29 cellular contexts compared by ENCODE assay signal in the genomic region with DNA sequence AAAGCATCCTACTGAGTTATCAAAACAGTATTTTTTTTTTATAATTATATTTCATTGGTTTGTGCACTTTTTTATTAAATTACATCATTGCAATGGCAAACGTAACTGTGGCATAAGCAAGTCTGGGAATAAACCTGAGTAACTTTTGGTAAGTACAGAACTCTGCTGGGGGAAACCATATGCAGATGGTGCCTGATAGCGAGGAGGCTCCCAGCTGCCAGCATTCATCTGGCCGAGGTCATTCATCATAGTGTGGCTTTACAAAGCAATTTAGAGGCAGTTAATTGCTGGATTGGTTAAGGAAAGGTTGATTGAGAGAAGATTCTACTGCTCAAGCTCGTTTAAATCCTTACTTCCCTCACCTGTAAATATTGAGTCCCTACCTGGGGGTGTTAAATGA. TPM values are rescaled to one million over a fixed set of nuclear protein-coding genes. Genes with fewer than 3 reads are reported as not detected.
DNase-seq lines count a peak whose midpoint lies in the region; ATAC-seq and TF ChIP-seq lines count a peak whose summit lies in the region.
"Had no signal": no experiment of that assay in that cellular context is flagged by ENCODE, and none has a peak within 500 bp of the region (broad histone marks: within the 10 kb centered on the region; RNA-seq: fewer than 3 reads in every experiment).

No MANE protein-coding gene starts in this region.

- WGBS in transverse colon (ENCODE audit: low coverage in 1 of 2), 2 donors, result 38 to 45% methylated on average over 1 to 4 of the region's 4 CpGs

- H3K27me3 Mint-ChIP-seq in activated naive CD8-positive, alpha-beta T cell treated with anti-CD3 and anti-CD28 coated beads, Interleukin-2, amount 50 U/mL, for 24 hours, result no peaks in the 10 kb centered on the region
- H3K27me3 Mint-ChIP-seq in activated naive CD8-positive, alpha-beta T cell treated with anti-CD3 and anti-CD28 coated beads for 36 hours, result no peaks in the 10 kb centered on the region
- H3K27me3 Mint-ChIP-seq: stimulated activated naive B cell treated with anti-CD40 and anti-IgM and Interleukin-4, amounts not matched to agents 10 μg/mL and 1 μg/mL and 100 μg/mL, for 72 hours had no signal

- H3K36me3 ChIP-seq in transverse colon, result no peaks in the 10 kb centered on the region
- H3K36me3 ChIP-seq: brain microvascular endothelial cell, neutrophil, prostate gland, uterus had no signal

- no peak for DNase-seq in activated naive CD8-positive, alpha-beta T cell treated with anti-CD3 and anti-CD28 coated beads, Interleukin-2, amount 50 U/mL, for 24 hours
- no peak for DNase-seq in activated naive CD8-positive, alpha-beta T cell treated with anti-CD3 and anti-CD28 coated beads for 36 hours
- DNase-seq in NCI-H1694 (lab: John Stamatoyannopoulos, UW) (peak; percentile 59), SK-N-DZ (ENCODE audit: low spot score) (peak; percentile 54), myocyte (ENCODE audit: low read depth) (peak; percentile 8), transverse colon (no peak), T-helper 9 cell (no peak)
- DNase-seq: activated CD4-positive, alpha-beta T cell treated with anti-CD3 and anti-CD28 coated beads for 48 hours; activated CD8-positive, alpha-beta memory T cell treated with anti-CD3 and anti-CD28 coated beads for 24 hours; activated naive CD4-positive, alpha-beta T cell treated with Interleukin-2 at 50 U/mL for 16 hours; activated T-cell treated with anti-CD3 and anti-CD28 coated beads, Interleukin-2, amount 50 U/mL, for 1 hour; amniotic stem cell; brain microvascular endothelial cell; Calu3; HFFc6; mesenchymal stem cell; NCI-H187 treated with DMSO at 0.1 percent for 48 hours; stimulated activated CD4-positive, alpha-beta T cell treated with anti-CD3 and anti-CD28 coated beads, Interleukin-4, amount 100 ng/mL, for 24 hours; stimulated activated naive B cell treated with anti-CD40 and anti-IgM and Interleukin-4, amounts not matched to agents 10 μg/mL and 1 μg/mL and 100 μg/mL, for 72 hours; uterus had no signal

- no peak for TF ChIP-seq POLR2A in transverse colon (IDR thresholded peaks at IDR 0.05)

- H3K27ac Mint-ChIP-seq in activated naive CD8-positive, alpha-beta T cell treated with anti-CD3 and anti-CD28 coated beads, Interleukin-2, amount 50 U/mL, for 24 hours, result no peak overlapping the region
- no peak overlapping the region for H3K27ac Mint-ChIP-seq in activated naive CD8-positive, alpha-beta T cell treated with anti-CD3 and anti-CD28 coated beads for 36 hours
- H3K27ac Mint-ChIP-seq: GM23338; HFFc6; stimulated activated naive B cell treated with anti-CD40 and anti-IgM and Interleukin-4, amounts not matched to agents 10 μg/mL and 1 μg/mL and 100 μg/mL, for 72 hours; T-helper 1 cell treated with Interleukin-12 subunit alpha and Interleukin-12 subunit beta and Interleukin-4 antibody, amounts not matched to agents 30 μg/mL and 1 μg/mL, for 36 hours had no signal

- H3K4me1 ChIP-seq in transverse colon, result no peaks in the 10 kb centered on the region
- H3K4me1 ChIP-seq: prostate gland, uterus had no signal

- peak; percentile 31 for ATAC-seq in activated naive CD8-positive, alpha-beta T cell treated with anti-CD3 and anti-CD28 coated beads, Interleukin-2, amount 50 U/mL, for 24 hours
- no peak for ATAC-seq in GM18861 (IDR thresholded peaks at IDR 0.05; ENCODE audit: unreplicated experiment)
- ATAC-seq: GM23338; left lobe of liver; sciatic nerve; stimulated activated naive B cell treated with anti-CD40 and anti-IgM and Interleukin-4, amounts not matched to agents 10 μg/mL and 1 μg/mL and 100 μg/mL, for 72 hours had no signal

- no peak for TF ChIP-seq EP300 in transverse colon (IDR thresholded peaks at IDR 0.05; ENCODE audit: low read depth)

- no peak overlapping the region for H3K27ac ChIP-seq in transverse colon
- H3K27ac ChIP-seq: BLaER1 treated with 17β-estradiol and CSF1 and Interleukin-3, amounts not matched to agents 10 nM and 100 nM; brain microvascular endothelial cell; HL-60; neutrophil; prostate gland; uterus had no signal

- H3K9me3 ChIP-seq in transverse colon, result no peaks in the 10 kb centered on the region
- H3K9me3 ChIP-seq: neutrophil, prostate gland, uterus had no signal

- H3K4me1 Mint-ChIP-seq in activated naive CD8-positive, alpha-beta T cell treated with anti-CD3 and anti-CD28 coated beads, Interleukin-2, amount 50 U/mL, for 24 hours, result peaks cover 45% of the 10 kb centered on the region
- peaks cover 35% of the 10 kb centered on the region for H3K4me1 Mint-ChIP-seq in activated naive CD8-positive, alpha-beta T cell treated with anti-CD3 and anti-CD28 coated beads for 36 hours

- intact Hi-C loops in transverse colon (cut with DNase I; ENCODE audit: low total_unique reads), result no loop called here

- H3K4me3 Mint-ChIP-seq in activated naive CD8-positive, alpha-beta T cell treated with anti-CD3 and anti-CD28 coated beads, Interleukin-2, amount 50 U/mL, for 24 hours, result no peak overlapping the region
- no peak overlapping the region for H3K4me3 Mint-ChIP-seq in activated naive CD8-positive, alpha-beta T cell treated with anti-CD3 and anti-CD28 coated beads for 36 hours
- H3K4me3 Mint-ChIP-seq: GM23338; HFFc6; stimulated activated naive B cell treated with anti-CD40 and anti-IgM and Interleukin-4, amounts not matched to agents 10 μg/mL and 1 μg/mL and 100 μg/mL, for 72 hours; T-helper 1 cell treated with Interleukin-12 subunit alpha and Interleukin-12 subunit beta and Interleukin-4 antibody, amounts not matched to agents 30 μg/mL and 1 μg/mL, for 36 hours had no signal

- in situ Hi-C loops in transverse colon (cut with MboI; ENCODE audit: low pct_ligation_motif_present in 1 of 4, low pct_unique_long_range_greater_than_20kb in 1 of 4, low sequenced_read_pairs in 3 of 4), result no loop called here

- H3K9me3 Mint-ChIP-seq in activated naive CD8-positive, alpha-beta T cell treated with anti-CD3 and anti-CD28 coated beads, Interleukin-2, amount 50 U/mL, for 24 hours, result no peaks in the 10 kb centered on the region
- peaks cover 10% of the 10 kb centered on the region for H3K9me3 Mint-ChIP-seq in activated naive CD8-positive, alpha-beta T cell treated with anti-CD3 and anti-CD28 coated beads for 36 hours
- H3K9me3 Mint-ChIP-seq: GM23338; HFFc6; stimulated activated naive B cell treated with anti-CD40 and anti-IgM and Interleukin-4, amounts not matched to agents 10 μg/mL and 1 μg/mL and 100 μg/mL, for 72 hours; T-helper 1 cell treated with Interleukin-12 subunit alpha and Interleukin-12 subunit beta and Interleukin-4 antibody, amounts not matched to agents 30 μg/mL and 1 μg/mL, for 36 hours had no signal

- no peak overlapping the region for H3K4me3 ChIP-seq in transverse colon
- H3K4me3 ChIP-seq: BLaER1 treated with 17β-estradiol and CSF1 and Interleukin-3, amounts not matched to agents 10 nM and 100 nM; GM23338; prostate gland; uterus had no signal

- H3K36me3 Mint-ChIP-seq in activated naive CD8-positive, alpha-beta T cell treated with anti-CD3 and anti-CD28 coated beads, Interleukin-2, amount 50 U/mL, for 24 hours (ENCODE audit: low read depth), result peaks cover 6% of the 10 kb centered on the region
- H3K36me3 Mint-ChIP-seq in activated naive CD8-positive, alpha-beta T cell treated with anti-CD3 and anti-CD28 coated beads for 36 hours, result peaks cover 25% of the 10 kb centered on the region

- TF ChIP-seq CTCF in transverse colon (IDR thresholded peaks at IDR 0.05), result no peak

- no peaks in the 10 kb centered on the region for H3K27me3 ChIP-seq in transverse colon
- H3K27me3 ChIP-seq: BLaER1 treated with 17β-estradiol and CSF1 and Interleukin-3, amounts not matched to agents 10 nM and 100 nM; brain microvascular endothelial cell; neutrophil; uterus had no signal

RNA-seq across cellular contexts. Expression of gene HECA, which starts 52.6 kb away (rescaled TPM):
- total RNA-seq in activated naive CD8-positive, alpha-beta T cell treated with anti-CD3 and anti-CD28 coated beads for 36 hours, result 10 to 100 TPM; 39.2 to 39.9 TPM
- 9.9 and 11.3 TPM in 2 replicates for polyA plus RNA-seq in SK-N-DZ (2014; cell fraction: cytosol; rRNA removed)
- 4.3 TPM in 2 replicates for polyA plus RNA-seq in SK-N-DZ (2014; cell fraction: nucleus; rRNA removed)
- 15.0 and 15.6 TPM in 2 replicates for total RNA-seq in myocyte
- polyA plus RNA-seq in myocyte (2012), result 4.8 TPM
- total RNA-seq in transverse colon, result 10 to 100 TPM; 34.4 to 53.7 (median 45.5) TPM

Comparison
In these comparisons a context has a peak if more than half of its experiments do, and no peak if none do; other contexts are left out.
1. DNase-seq: peak in NCI-H1694 (single experiment), SK-N-DZ (single experiment) and myocyte (single experiment); none in activated naive CD8-positive, alpha-beta T cell treated with anti-CD3 and anti-CD28 coated beads, Interleukin-2, amount 50 U/mL, for 24 hours (single experiment), activated naive CD8-positive, alpha-beta T cell treated with anti-CD3 and anti-CD28 coated beads for 36 hours (single experiment), transverse colon (single experiment) and T-helper 9 cell (single experiment).